ENCODE assay signal across 8 cellular contexts in the genomic region with DNA sequence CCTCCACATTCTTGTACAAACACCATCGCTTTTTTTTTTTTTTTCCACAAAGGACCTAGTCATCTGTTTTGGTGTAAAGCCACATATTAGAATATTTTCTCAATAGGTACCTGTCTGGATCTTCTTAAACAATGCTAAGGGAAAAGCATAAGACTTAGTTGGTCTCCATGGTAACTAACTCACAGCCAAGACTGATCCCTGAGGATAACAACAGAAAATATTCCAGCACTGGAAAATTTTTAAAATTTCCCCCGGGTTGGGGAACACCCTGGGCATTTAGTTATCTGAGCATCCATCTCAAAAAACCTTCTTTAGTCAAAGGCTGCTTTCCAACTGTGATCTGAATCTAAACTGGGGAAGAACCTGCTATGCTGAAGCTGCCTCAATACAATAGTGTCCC.
"Had no signal": no experiment of that assay in that cellular context is flagged by ENCODE, and none has a peak within 500 bp of the region (broad histone marks: within the 10 kb centered on the region; RNA-seq: fewer than 3 reads in every experiment).

No MANE protein-coding gene starts in this region.

- H3K9me3 ChIP-seq: HAP-1 had no signal

- H3K4me3 ChIP-seq: GM23248, HAP-1 had no signal

- H3K9ac ChIP-seq: GM23248 had no signal

- H3K36me3 ChIP-seq: HAP-1 had no signal

- DNase-seq: GM23248, GOT3, H7, HFFc6 had no signal

- H2AFZ ChIP-seq: GM23248 had no signal

- H3K27ac ChIP-seq: GM23248, HL-60 had no signal

- ATAC-seq: HCT116, HepG2 had no signal
